20 cellular contexts compared by ENCODE assay signal in genomic region chr14:94394025-94394493, GRCh38. TPM values are rescaled to one million over a fixed set of nuclear protein-coding genes. Genes with fewer than 3 reads are reported as not detected.
A peak's percentile ranks its signal among the peaks of the same experiment; 100 is the strongest.
DNase-seq lines count a peak whose midpoint lies in the region; TF ChIP-seq lines count a peak whose summit lies in the region.
"Had no signal": no experiment of that assay in that cellular context is flagged by ENCODE, and none has a peak within 500 bp of the region (broad histone marks: within the 10 kb centered on the region; RNA-seq: fewer than 3 reads in every experiment).

No MANE protein-coding gene starts in this region.

- DNase-seq in activated CD4-positive, alpha-beta T cell treated with anti-CD3 and anti-CD28 coated beads for 48 hours = peak; percentile 45
- no peak for DNase-seq in activated CD4-positive, alpha-beta T cell treated with anti-CD3 and anti-CD28 coated beads, Interleukin-2, amount 50 U/mL, for 1 hour
- no peak for DNase-seq in HL-60 (ENCODE audit: low read depth in 1 of 2, low spot score in 1 of 2)
- peak; percentile 49 for DNase-seq in renal cortical epithelial cell (ENCODE audit: low read depth)
- no peak for DNase-seq in KBM-7
- DNase-seq in HUDEP-2 (lab: John Stamatoyannopoulos, UW; ENCODE audit: unreplicated experiment in 76 of 76) = no peak
- DNase-seq in NCI-H446 treated with DMSO at 0.1 percent for 48 hours (lab: John Stamatoyannopoulos, UW) = no peak
- DNase-seq: activated naive CD8-positive, alpha-beta T cell treated with anti-CD3 and anti-CD28 coated beads, Interleukin-2, amount 10 ng/mL, durations not matched to agents 7 days and 5 days; CD4-positive, alpha-beta memory T cell; DND-41; NCI-H2029 treated with DMSO at 0.1 percent for 48 hours; NCI-H524 treated with DMSO at 0.1 percent for 48 hours; nephron progenitor cell; PC-3; retina had no signal

- peak overlapping the region; percentile 90 for H3K27ac Mint-ChIP-seq in dendritic cell treated with granulocyte-macrophage colony-stimulating factor and Interleukin-4, amounts not matched to agents 40 ng/mL and 50 ng/mL, for 4 days
- H3K27ac Mint-ChIP-seq: activated naive CD8-positive, alpha-beta T cell treated with anti-CD3 and anti-CD28 coated beads, Interleukin-2, amount 10 ng/mL, durations not matched to agents 7 days and 5 days; nephron progenitor cell had no signal

- no peaks in the 10 kb centered on the region for H3K27me3 Mint-ChIP-seq in dendritic cell treated with granulocyte-macrophage colony-stimulating factor and Interleukin-4, amounts not matched to agents 40 ng/mL and 50 ng/mL, for 4 days

- no peak overlapping the region for H3K4me3 Mint-ChIP-seq in dendritic cell treated with granulocyte-macrophage colony-stimulating factor and Interleukin-4, amounts not matched to agents 40 ng/mL and 50 ng/mL, for 4 days
- H3K4me3 Mint-ChIP-seq: activated naive CD8-positive, alpha-beta T cell treated with anti-CD3 and anti-CD28 coated beads, Interleukin-2, amount 10 ng/mL, durations not matched to agents 7 days and 5 days; CD4-positive, alpha-beta memory T cell; nephron progenitor cell had no signal

- no peak overlapping the region for H3K4me3 ChIP-seq in HL-60 (replicated peaks; ENCODE audit: insufficient read depth, low read length)
- H3K4me3 ChIP-seq: lung, thyroid gland had no signal

- in situ Hi-C loops in KBM-7 (cut with MboI; ENCODE audit: low pct_unique_long_range_greater_than_20kb, low sequenced_read_pairs) = no loop called here

- intact Hi-C loops in dendritic cell treated with granulocyte-macrophage colony-stimulating factor and Interleukin-4, amounts not matched to agents 40 ng/mL and 50 ng/mL, for 4 days (cut with micrococcal nuclease) = loop anchor here (10.0 kb wide), 1 partner anchor 429 kb away; no protein-coding TSS in a partner anchor

- H3K36me3 Mint-ChIP-seq in dendritic cell treated with granulocyte-macrophage colony-stimulating factor and Interleukin-4, amounts not matched to agents 40 ng/mL and 50 ng/mL, for 4 days (ENCODE audit: low read depth) = no peaks in the 10 kb centered on the region
- H3K36me3 Mint-ChIP-seq: activated naive CD8-positive, alpha-beta T cell treated with anti-CD3 and anti-CD28 coated beads, Interleukin-2, amount 10 ng/mL, durations not matched to agents 7 days and 5 days; CD4-positive, alpha-beta memory T cell had no signal

- H3K4me1 Mint-ChIP-seq in dendritic cell treated with granulocyte-macrophage colony-stimulating factor and Interleukin-4, amounts not matched to agents 40 ng/mL and 50 ng/mL, for 4 days (ENCODE audit: low read depth) = peaks cover 85% of the 10 kb centered on the region

- no peaks in the 10 kb centered on the region for H3K9me3 Mint-ChIP-seq in dendritic cell treated with granulocyte-macrophage colony-stimulating factor and Interleukin-4, amounts not matched to agents 40 ng/mL and 50 ng/mL, for 4 days
- H3K9me3 Mint-ChIP-seq: activated naive CD8-positive, alpha-beta T cell treated with anti-CD3 and anti-CD28 coated beads, Interleukin-2, amount 10 ng/mL, durations not matched to agents 7 days and 5 days; nephron progenitor cell had no signal

- peak overlapping the region; percentile 69 for H3K27ac ChIP-seq in HL-60 (replicated peaks)
- H3K27ac ChIP-seq: thyroid gland had no signal

- no peaks in the 10 kb centered on the region for H3K27me3 ChIP-seq in HL-60 (ENCODE audit: insufficient read depth, poor library complexity, severe bottlenecking)
- H3K27me3 ChIP-seq: thyroid gland had no signal

- no peak for TF ChIP-seq CTCF in HL-60 (IDR thresholded peaks at IDR 0.05; ENCODE audit: insufficient read depth, low read length)

RNA-seq across cellular contexts. Expression of gene SERPINA1, which starts 5.7 kb away (rescaled TPM):
- 32.1 and 137 TPM in 2 replicates for total RNA-seq in renal cortical epithelial cell

RNA-seq across cellular contexts. Expression of gene SERPINA2, which starts 27.6 kb away (rescaled TPM):
- 0.10 TPM in 1 of 2 replicates, not detected in the other for total RNA-seq in renal cortical epithelial cell
- total RNA-seq: activated CD8-positive, alpha-beta memory T cell treated with anti-CD3 and anti-CD28 coated beads for 36 hours; activated naive CD8-positive, alpha-beta T cell treated with anti-CD3 and anti-CD28 coated beads, Interleukin-2, amount 10 ng/mL, durations not matched to agents 7 days and 5 days; CD4-positive, alpha-beta memory T cell; HT-29; lung; PC-3; thyroid gland had no signal

RNA-seq across cellular contexts. Expression of gene SERPINA11, which starts 58.5 kb away (rescaled TPM):
- total RNA-seq in renal cortical epithelial cell = not detected in 2 replicates
- total RNA-seq: activated CD8-positive, alpha-beta memory T cell treated with anti-CD3 and anti-CD28 coated beads for 36 hours; activated naive CD8-positive, alpha-beta T cell treated with anti-CD3 and anti-CD28 coated beads, Interleukin-2, amount 10 ng/mL, durations not matched to agents 7 days and 5 days; CD4-positive, alpha-beta memory T cell; HT-29; PC-3; thyroid gland had no signal

Comparison
In these comparisons a context has a peak if more than half of its experiments do, and no peak if none do; other contexts are left out.
1. DNase-seq: peak in activated CD4-positive, alpha-beta T cell treated with anti-CD3 and anti-CD28 coated beads for 48 hours (single experiment) and renal cortical epithelial cell (single experiment); none in activated CD4-positive, alpha-beta T cell treated with anti-CD3 and anti-CD28 coated beads, Interleukin-2, amount 50 U/mL, for 1 hour (single experiment), HL-60 (0 of 2), KBM-7 (single experiment), HUDEP-2 (0 of 76) and NCI-H446 treated with DMSO at 0.1 percent for 48 hours (single experiment).